ENCODE assay signal across 9 cellular contexts in the genomic region with DNA sequence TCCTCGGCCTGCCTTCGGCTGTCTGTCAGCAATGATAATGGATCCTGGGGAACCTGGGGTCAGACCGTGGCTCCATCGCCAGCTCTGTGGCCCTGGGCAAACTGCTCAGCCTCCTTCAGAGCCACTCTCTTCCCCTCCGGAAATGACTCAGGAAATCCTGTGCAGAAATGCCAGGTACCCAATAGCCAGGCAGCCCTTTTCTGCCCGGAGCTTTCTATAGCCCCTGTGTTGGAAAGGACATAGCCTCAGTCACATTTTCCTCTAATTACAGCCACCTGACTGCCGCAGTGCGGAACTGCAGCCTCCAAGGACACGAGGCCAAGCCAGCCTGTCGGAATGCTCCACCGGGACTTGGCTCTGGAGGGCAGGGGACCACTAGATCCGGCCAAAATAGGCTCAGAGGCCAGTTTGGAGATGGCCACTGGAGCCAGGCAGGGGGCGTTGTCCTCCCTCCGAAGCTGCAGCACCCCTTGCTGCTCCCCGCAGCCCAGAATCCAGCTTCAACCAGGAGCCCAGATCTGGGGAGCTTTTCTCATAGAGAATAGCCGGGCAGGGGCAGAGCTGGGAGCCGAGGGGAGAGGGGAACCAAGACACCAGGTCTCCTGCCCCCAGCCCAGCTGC. TPM values are rescaled to one million over a fixed set of nuclear protein-coding genes. Genes with fewer than 3 reads are reported as not detected.
A peak's percentile ranks its signal among the peaks of the same experiment; 100 is the strongest.
DNase-seq lines count a peak whose midpoint lies in the region; ATAC-seq and TF ChIP-seq lines count a peak whose summit lies in the region.
"Had no signal": no experiment of that assay in that cellular context is flagged by ENCODE, and none has a peak within 500 bp of the region (broad histone marks: within the 10 kb centered on the region; RNA-seq: fewer than 3 reads in every experiment).

No MANE protein-coding gene starts in this region.

- POLR2A ChIA-PET in PC-3 (lab: Charles Lee; ENCODE audit: unreplicated experiment) = no interaction called here

- no peak overlapping the region for H3K27ac ChIP-seq in PC-3 (ENCODE audit: low read length)
- peak overlapping the region; percentile 89 for H3K27ac ChIP-seq in neutrophil

- H4K20me1 ChIP-seq in PC-3 (ENCODE audit: low read length) = no peaks in the 10 kb centered on the region

- H3K36me3 ChIP-seq in PC-3 (ENCODE audit: low read depth, low read length) = no peaks in the 10 kb centered on the region
- H3K36me3 ChIP-seq in neutrophil = no peaks in the 10 kb centered on the region

- peaks cover 7% of the 10 kb centered on the region; the same call in 1 of the 2 replicates for H3K4me1 ChIP-seq in PC-3 (ENCODE audit: insufficient read depth, low read length)
- H3K4me1 ChIP-seq in neutrophil (ENCODE audit: control insufficient read depth in 1 of 2, insufficient read depth in 1 of 2, low read depth in 1 of 2, low read length in 1 of 2) = peaks cover 90 to 91% of the 10 kb centered on the region in 2 experiments

- no TSS peak for BruUV-seq in PC-3 (replicated peaks; lab: Mats Ljungman, UMichigan)

- no peaks in the 10 kb centered on the region for H3F3A ChIP-seq in PC-3 (ENCODE audit: low read length, unreplicated experiment)

- ATAC-seq in PC-3 (peak; percentile 75), GM18519 (IDR thresholded peaks at IDR 0.05; ENCODE audit: low FRiP score, unreplicated experiment) (no peak), HG03378 (IDR thresholded peaks at IDR 0.05; ENCODE audit: unreplicated experiment) (no peak), HG03354 (IDR thresholded peaks at IDR 0.05; ENCODE audit: poor library complexity, severe bottlenecking, unreplicated experiment) (no peak)

- CTCF ChIA-PET in PC-3 (lab: Charles Lee) = no interaction called here

- H2AFZ ChIP-seq in PC-3 (ENCODE audit: low read length) = peak overlapping the region; percentile 42; the same call in 1 of the 2 replicates

- H3K27me3 ChIP-seq in PC-3 (ENCODE audit: low read length) = no peaks in the 10 kb centered on the region
- H3K27me3 ChIP-seq in neutrophil = no peaks in the 10 kb centered on the region

- no peak overlapping the region for H3K9ac ChIP-seq in PC-3 (ENCODE audit: low read length)

- intact Hi-C loops in PC-3 (cut with micrococcal nuclease) = no loop called here

- peak; percentile 48 for DNase-seq in PC-3
- peak; percentile 51 for DNase-seq in cerebellar cortex (ENCODE audit: low spot score)
- DNase-seq in NCI-H446 treated with DMSO at 0.1 percent for 48 hours (lab: John Stamatoyannopoulos, UW) = no peak

- no peaks in the 10 kb centered on the region for H3K9me3 ChIP-seq in PC-3 (ENCODE audit: low read length)
- H3K9me3 ChIP-seq in neutrophil = no peaks in the 10 kb centered on the region

- H3K4me3 ChIP-seq in PC-3 (ENCODE audit: low read length) = no peak overlapping the region
- H3K4me3 ChIP-seq in neutrophil (ENCODE audit: low read depth in 1 of 2, low read length in 1 of 2) = peak overlapping the region; percentile 51 to 53

- H3K4me2 ChIP-seq in PC-3 (ENCODE audit: low read length) = no peak overlapping the region

- no peaks in the 10 kb centered on the region for H3K79me2 ChIP-seq in PC-3 (ENCODE audit: low read length)

- peak; percentile 3 for TF ChIP-seq CTCF in GM12873 (IDR thresholded peaks at IDR 0.05; ENCODE audit: insufficient read depth, low read depth, low read length, missing control alignments)
- TF ChIP-seq CTCF in PC-3 (conservative IDR thresholded peaks at IDR 0.05; ENCODE audit: low read depth, low read length) = no peak
- peak; percentile 36 for TF ChIP-seq CTCF in neutrophil (IDR thresholded peaks at IDR 0.05)

- H3K9me2 ChIP-seq in PC-3 (replicated peaks; ENCODE audit: low read length) = no peaks in the 10 kb centered on the region

RNA-seq across cellular contexts. Expression of gene ZXDC, which starts 11.6 kb away (rescaled TPM):
- total RNA-seq in PC-3 (2014; rRNA removed) = 15.4 and 18.7 TPM in 2 replicates

RNA-seq across cellular contexts. Expression of gene UROC1, which starts 30.3 kb away (rescaled TPM):
- not detected in 2 replicates for total RNA-seq in PC-3 (2014; rRNA removed)
- total RNA-seq: glomerular endothelial cell had no signal

RNA-seq across cellular contexts. Expression of gene CHST13, which starts 36.7 kb away (rescaled TPM):
- total RNA-seq in PC-3 (2014; rRNA removed) = not detected in 2 replicates
- total RNA-seq: glomerular endothelial cell had no signal
